ENCODE assay signal across 1 cellular context in the genomic region with DNA sequence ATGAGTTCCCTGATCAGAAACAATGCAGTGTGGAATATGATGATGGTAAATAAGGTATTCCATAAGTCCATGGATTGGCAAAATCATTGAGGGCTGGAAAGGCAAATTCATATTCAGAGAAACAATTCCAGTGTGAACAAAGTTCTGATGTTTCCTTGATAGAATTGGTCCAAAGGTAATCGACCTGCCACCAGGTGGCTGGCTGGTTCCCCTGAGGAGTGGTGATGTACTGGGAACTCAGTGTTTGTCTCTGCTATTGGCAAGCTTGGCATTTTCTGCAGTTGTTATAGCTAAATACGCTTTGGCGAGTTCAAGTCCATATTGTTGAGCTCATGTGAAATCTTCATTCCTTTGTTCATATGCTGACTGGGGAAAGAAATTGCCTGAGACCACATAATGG.
TF ChIP-seq lines count a peak whose summit lies in the region.

No MANE protein-coding gene starts in this region.

TF ChIP-seq in WTC11, 78 proteins besides CTCF, POLR2A, EP300 and RAD21 (continued from another document):
- TF ChIP-seq, protein P1, sequence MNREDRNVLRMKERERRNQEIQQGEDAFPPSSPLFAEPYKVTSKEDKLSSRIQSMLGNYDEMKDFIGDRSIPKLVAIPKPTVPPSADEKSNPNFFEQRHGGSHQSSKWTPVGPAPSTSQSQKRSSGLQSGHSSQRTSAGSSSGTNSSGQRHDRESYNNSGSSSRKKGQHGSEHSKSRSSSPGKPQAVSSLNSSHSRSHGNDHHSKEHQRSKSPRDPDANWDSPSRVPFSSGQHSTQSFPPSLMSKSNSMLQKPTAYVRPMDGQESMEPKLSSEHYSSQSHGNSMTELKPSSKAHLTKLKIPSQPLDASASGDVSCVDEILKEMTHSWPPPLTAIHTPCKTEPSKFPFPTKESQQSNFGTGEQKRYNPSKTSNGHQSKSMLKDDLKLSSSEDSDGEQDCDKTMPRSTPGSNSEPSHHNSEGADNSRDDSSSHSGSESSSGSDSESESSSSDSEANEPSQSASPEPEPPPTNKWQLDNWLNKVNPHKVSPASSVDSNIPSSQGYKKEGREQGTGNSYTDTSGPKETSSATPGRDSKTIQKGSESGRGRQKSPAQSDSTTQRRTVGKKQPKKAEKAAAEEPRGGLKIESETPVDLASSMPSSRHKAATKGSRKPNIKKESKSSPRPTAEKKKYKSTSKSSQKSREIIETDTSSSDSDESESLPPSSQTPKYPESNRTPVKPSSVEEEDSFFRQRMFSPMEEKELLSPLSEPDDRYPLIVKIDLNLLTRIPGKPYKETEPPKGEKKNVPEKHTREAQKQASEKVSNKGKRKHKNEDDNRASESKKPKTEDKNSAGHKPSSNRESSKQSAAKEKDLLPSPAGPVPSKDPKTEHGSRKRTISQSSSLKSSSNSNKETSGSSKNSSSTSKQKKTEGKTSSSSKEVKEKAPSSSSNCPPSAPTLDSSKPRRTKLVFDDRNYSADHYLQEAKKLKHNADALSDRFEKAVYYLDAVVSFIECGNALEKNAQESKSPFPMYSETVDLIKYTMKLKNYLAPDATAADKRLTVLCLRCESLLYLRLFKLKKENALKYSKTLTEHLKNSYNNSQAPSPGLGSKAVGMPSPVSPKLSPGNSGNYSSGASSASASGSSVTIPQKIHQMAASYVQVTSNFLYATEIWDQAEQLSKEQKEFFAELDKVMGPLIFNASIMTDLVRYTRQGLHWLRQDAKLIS (CRISPR knock-in tag; IDR thresholded peaks at IDR 0.05; ENCODE audit: borderline replicate concordance), result no peak
TF ChIP-seq in WTC11: peak in this region for 0.
